ENCODE assay signal across 22 cellular contexts in genomic region chr6:163162007-163162873, GRCh38.
A peak's percentile ranks its signal among the peaks of the same experiment; 100 is the strongest.
DNase-seq lines count a peak whose midpoint lies in the region; ATAC-seq and TF ChIP-seq lines count a peak whose summit lies in the region.
"Had no signal": no experiment of that assay in that cellular context is flagged by ENCODE, and none has a peak within 500 bp of the region (broad histone marks: within the 10 kb centered on the region; RNA-seq: fewer than 3 reads in every experiment).

No MANE protein-coding gene starts in this region.

- ATAC-seq in GM21526 (IDR thresholded peaks at IDR 0.05; ENCODE audit: low FRiP score, unreplicated experiment) = no peak
- ATAC-seq: PC-3 had no signal

- H3K36me3 ChIP-seq in PC-9 (ENCODE audit: low read depth) (no peaks in the 10 kb centered on the region), liver (ENCODE audit: control insufficient read depth in 4 of 4, insufficient read depth in 3 of 4, low read depth in 1 of 4, low read length in 3 of 4) (no peaks in the 10 kb centered on the region)
- H3K36me3 ChIP-seq: BLaER1, HAP-1 had no signal

- WGBS in liver = 44% methylated on average over 11 of the region's 11 CpGs

- no peak overlapping the region for H3K4me3 ChIP-seq in PC-9
- peak overlapping the region; percentile 34 to 62 (median 54) for H3K4me3 ChIP-seq in liver (ENCODE audit: low read depth in 1 of 3, low read length in 3 of 3)
- H3K4me3 ChIP-seq: BLaER1, HAP-1 had no signal

- TF ChIP-seq RAD21 in liver (IDR thresholded peaks at IDR 0.05) = no peak

- intact Hi-C loops in PC-9 (cut with micrococcal nuclease; ENCODE audit: unreplicated experiment) = no loop called here

- H3K9me2 ChIP-seq in PC-9 (ENCODE audit: insufficient read depth) = no peaks in the 10 kb centered on the region

- H3K4me1 ChIP-seq in PC-9 (replicated peaks; ENCODE audit: insufficient read depth) = no peaks in the 10 kb centered on the region; the same call in 1 of the 2 replicates
- H3K4me1 ChIP-seq in liver (ENCODE audit: control insufficient read depth in 4 of 4, insufficient read depth in 4 of 4, low read length in 3 of 4) = peaks cover 0 to 12% (median 10%) of the 10 kb centered on the region in 4 donors
- H3K4me1 ChIP-seq: BLaER1 had no signal

- peak overlapping the region; percentile 22; the same call in 1 of the 2 replicates for H2AFZ ChIP-seq in PC-9

- H3K27me3 ChIP-seq in PC-9 (ENCODE audit: insufficient read depth, low read depth) = peaks cover 78% of the 10 kb centered on the region
- no peaks in the 10 kb centered on the region for H3K27me3 ChIP-seq in liver (ENCODE audit: control insufficient read depth in 4 of 4, insufficient read depth in 4 of 4, low read length in 3 of 4)
- H3K27me3 ChIP-seq: BLaER1 had no signal

- H3K4me2 ChIP-seq in PC-9 = peak overlapping the region; percentile 34; the same call in 1 of the 2 replicates
- H3K4me2 ChIP-seq: BLaER1, KMS-11 had no signal

- DNase-seq in PC-9 = no peak
- no peak for DNase-seq in activated effector memory CD4-positive, alpha-beta T cell treated with anti-CD3 and anti-CD28 coated beads, Interleukin-2, amount 50 U/mL, for 16 hours
- DNase-seq in middle frontal gyrus (ENCODE audit: extremely low spot score, low spot score) = no peak
- DNase-seq: CD4-positive, alpha-beta T cell; COR-L47; DMS 273 treated with DMSO at 0.1 percent for 48 hours; NCI-H1105 treated with DMSO at 0.1 percent for 48 hours; NCI-H187 treated with DMSO at 0.1 percent for 48 hours; NCI-H2107; NCI-H446 treated with DMSO at 0.1 percent for 48 hours; NCI-H526 treated with DMSO at 0.1 percent for 48 hours; PC-3; RPMI8226; SHP77 had no signal

- TF ChIP-seq CTCF in PC-9 (conservative IDR thresholded peaks at IDR 0.05) (no peak), liver (IDR thresholded peaks at IDR 0.05; ENCODE audit: low read depth, low read length, missing input control) (no peak)

- POLR2A ChIA-PET in PC-9 (lab: Charles Lee; ENCODE audit: unreplicated experiment) = no interaction called here

- CTCF ChIA-PET in PC-9 (lab: Charles Lee) = no interaction called here

- H3K79me2 ChIP-seq in PC-9 (ENCODE audit: low read depth) = no peaks in the 10 kb centered on the region

- H3K27ac ChIP-seq in PC-9 = no peak overlapping the region
- H3K27ac ChIP-seq in cingulate gyrus (ENCODE audit: low read depth, low read length) = peak overlapping the region; percentile 78
- H3K27ac ChIP-seq in liver (ENCODE audit: low read depth in 1 of 2, low read length in 2 of 2) = peak overlapping the region; percentile 68 to 76
- peak overlapping the region; percentile 81 for H3K27ac ChIP-seq in temporal lobe (ENCODE audit: low read depth, low read length)
- H3K27ac ChIP-seq: BLaER1, HL-60, KMS-11 had no signal

- H3K9me3 ChIP-seq in PC-9 (ENCODE audit: insufficient read depth, low read depth) (no peaks in the 10 kb centered on the region), liver (ENCODE audit: control insufficient read depth in 4 of 4, low read length in 3 of 4) (no peaks in the 10 kb centered on the region)
- H3K9me3 ChIP-seq: BLaER1, HAP-1 had no signal

- no peak overlapping the region for H3K9ac ChIP-seq in liver (ENCODE audit: low read depth in 1 of 2, low read length in 2 of 2)
- H3K9ac ChIP-seq: BLaER1, KMS-11 had no signal

- no peaks in the 10 kb centered on the region for H3F3A ChIP-seq in PC-9 (ENCODE audit: insufficient read depth, low read depth)

- no TSS peak for BruUV-seq in PC-9 (replicated peaks; lab: Mats Ljungman, UMichigan)

- no peaks in the 10 kb centered on the region for H4K20me1 ChIP-seq in PC-9 (ENCODE audit: insufficient read depth)
- H4K20me1 ChIP-seq: BLaER1 had no signal

TF ChIP-seq in liver, 16 proteins besides CTCF, POLR2A, EP300 and RAD21:
- peak in 1 of 2 donors; percentile 29 for TF ChIP-seq RXRA (IDR thresholded peaks at IDR 0.05)
- TF ChIP-seq, protein P1, sequence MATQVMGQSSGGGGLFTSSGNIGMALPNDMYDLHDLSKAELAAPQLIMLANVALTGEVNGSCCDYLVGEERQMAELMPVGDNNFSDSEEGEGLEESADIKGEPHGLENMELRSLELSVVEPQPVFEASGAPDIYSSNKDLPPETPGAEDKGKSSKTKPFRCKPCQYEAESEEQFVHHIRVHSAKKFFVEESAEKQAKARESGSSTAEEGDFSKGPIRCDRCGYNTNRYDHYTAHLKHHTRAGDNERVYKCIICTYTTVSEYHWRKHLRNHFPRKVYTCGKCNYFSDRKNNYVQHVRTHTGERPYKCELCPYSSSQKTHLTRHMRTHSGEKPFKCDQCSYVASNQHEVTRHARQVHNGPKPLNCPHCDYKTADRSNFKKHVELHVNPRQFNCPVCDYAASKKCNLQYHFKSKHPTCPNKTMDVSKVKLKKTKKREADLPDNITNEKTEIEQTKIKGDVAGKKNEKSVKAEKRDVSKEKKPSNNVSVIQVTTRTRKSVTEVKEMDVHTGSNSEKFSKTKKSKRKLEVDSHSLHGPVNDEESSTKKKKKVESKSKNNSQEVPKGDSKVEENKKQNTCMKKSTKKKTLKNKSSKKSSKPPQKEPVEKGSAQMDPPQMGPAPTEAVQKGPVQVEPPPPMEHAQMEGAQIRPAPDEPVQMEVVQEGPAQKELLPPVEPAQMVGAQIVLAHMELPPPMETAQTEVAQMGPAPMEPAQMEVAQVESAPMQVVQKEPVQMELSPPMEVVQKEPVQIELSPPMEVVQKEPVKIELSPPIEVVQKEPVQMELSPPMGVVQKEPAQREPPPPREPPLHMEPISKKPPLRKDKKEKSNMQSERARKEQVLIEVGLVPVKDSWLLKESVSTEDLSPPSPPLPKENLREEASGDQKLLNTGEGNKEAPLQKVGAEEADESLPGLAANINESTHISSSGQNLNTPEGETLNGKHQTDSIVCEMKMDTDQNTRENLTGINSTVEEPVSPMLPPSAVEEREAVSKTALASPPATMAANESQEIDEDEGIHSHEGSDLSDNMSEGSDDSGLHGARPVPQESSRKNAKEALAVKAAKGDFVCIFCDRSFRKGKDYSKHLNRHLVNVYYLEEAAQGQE (IDR thresholded peaks at IDR 0.05) = no peak
